ENCODE assay signal across 9 cellular contexts in the genomic region with DNA sequence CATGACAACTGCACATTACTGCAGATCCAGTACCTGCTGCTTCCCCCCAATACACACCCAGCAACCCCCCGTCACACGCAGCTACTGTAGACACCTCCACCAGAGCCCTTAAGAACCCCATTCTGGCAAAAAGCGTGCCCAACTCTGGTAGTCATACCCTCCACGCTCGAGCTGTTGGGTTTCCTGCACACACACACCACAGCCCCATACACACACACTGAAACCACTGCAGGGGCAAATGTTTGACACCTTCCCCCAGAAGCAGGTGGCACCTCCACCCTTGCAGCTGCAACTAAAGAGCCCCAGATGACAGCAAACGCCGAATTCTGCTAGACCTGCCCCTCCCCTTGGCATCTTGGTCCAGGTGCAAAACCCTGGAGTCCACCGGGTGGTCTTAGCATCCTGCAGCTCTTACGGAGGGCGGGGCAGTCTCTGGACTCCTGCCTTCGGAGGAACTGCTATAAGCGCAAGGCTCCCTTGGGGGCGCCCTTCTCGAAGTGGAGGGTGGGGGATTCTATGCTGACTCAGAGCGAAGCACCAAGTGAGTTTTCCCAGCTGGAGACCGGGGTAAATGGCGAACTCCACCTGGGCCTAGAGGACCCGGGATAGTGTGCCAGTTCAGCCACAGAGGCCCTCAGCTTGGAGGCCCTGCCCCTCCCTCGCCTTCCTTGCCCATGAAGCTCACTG. TPM values are rescaled to one million over a fixed set of nuclear protein-coding genes. Genes with fewer than 3 reads are reported as not detected.
A peak's percentile ranks its signal among the peaks of the same experiment; 100 is the strongest.
DNase-seq lines count a peak whose midpoint lies in the region; ATAC-seq, FAIRE-seq and TF ChIP-seq lines count a peak whose summit lies in the region.
"Had no signal": no experiment of that assay in that cellular context is flagged by ENCODE, and none has a peak within 500 bp of the region (broad histone marks: within the 10 kb centered on the region; RNA-seq: fewer than 3 reads in every experiment).

No MANE protein-coding gene starts in this region.

- DNase-seq in DMS79 treated with DMSO at 0.1 percent for 48 hours (lab: John Stamatoyannopoulos, UW) (peak; percentile 35), occipital lobe (lab: John Stamatoyannopoulos, UW) (no peak), NCI-H187 (lab: John Stamatoyannopoulos, UW) (no peak), RCC 7860 (ENCODE audit: low spot score) (no peak)
- DNase-seq in naive thymus-derived CD8-positive, alpha-beta T cell: peak in 2 of 10 donors; percentile 21 to 37
- DNase-seq: kidney glomerular epithelial cell, NCI-H187 treated with DMSO at 0.1 percent for 48 hours had no signal

- FAIRE-seq in RCC 7860 (lab: Jason Lieb, UNC): no peak

- no peak for TF ChIP-seq CTCF in HEK293 (tag by site-specific recombination; IDR thresholded peaks at IDR 0.05)

- no peaks in the 10 kb centered on the region for H3K9me3 ChIP-seq in HEK293 (ENCODE audit: control insufficient read depth, insufficient read depth, low read depth, low read length)

- H3K27me3 Mint-ChIP-seq in activated T-helper 17 cell treated with anti-CD3 and anti-CD28 coated beads, Interleukin-2, amount 50 U/mL, for 72 hours: peaks cover 36% of the 10 kb centered on the region
- H3K27me3 Mint-ChIP-seq in naive thymus-derived CD8-positive, alpha-beta T cell: peaks cover 6 to 60% (median 30%) of the 10 kb centered on the region in 5 donors

- H3K4me1 Mint-ChIP-seq in activated T-helper 17 cell treated with anti-CD3 and anti-CD28 coated beads, Interleukin-2, amount 50 U/mL, for 72 hours: peaks cover 6% of the 10 kb centered on the region
- H3K4me1 Mint-ChIP-seq in naive thymus-derived CD8-positive, alpha-beta T cell: peaks cover 9 to 24% (median 17%) of the 10 kb centered on the region in 4 donors

- peak overlapping the region; percentile 55 for H3K4me3 Mint-ChIP-seq in activated T-helper 17 cell treated with anti-CD3 and anti-CD28 coated beads, Interleukin-2, amount 50 U/mL, for 72 hours
- H3K4me3 Mint-ChIP-seq in naive thymus-derived CD8-positive, alpha-beta T cell: peak overlapping the region in 9 of 10 donors; percentile 54 to 88 (median 73)

- POLR2A ChIA-PET in HEK293 (lab: Yijun Ruan, JAX): interaction anchor here (1.3 kb wide), 1 partner anchor 177 kb away, joined by 6 read pairs; a partner anchor contains a TSS
- POLR2A ChIA-PET in naive thymus-derived CD8-positive, alpha-beta T cell (lab: Charles Lee): no interaction called here

- no peaks in the 10 kb centered on the region for H3K9me3 Mint-ChIP-seq in activated T-helper 17 cell treated with anti-CD3 and anti-CD28 coated beads, Interleukin-2, amount 50 U/mL, for 72 hours
- peaks cover 0 to 4% (median 0%) of the 10 kb centered on the region in 9 donors for H3K9me3 Mint-ChIP-seq in naive thymus-derived CD8-positive, alpha-beta T cell

- ATAC-seq in activated T-helper 17 cell treated with anti-CD3 and anti-CD28 coated beads, Interleukin-2, amount 50 U/mL, for 72 hours (replicated peaks): no peak
- ATAC-seq in naive thymus-derived CD8-positive, alpha-beta T cell: peak in 1 of 2 donors; percentile 32

- no peaks in the 10 kb centered on the region for H3K36me3 ChIP-seq in HEK293 (ENCODE audit: control insufficient read depth in 2 of 2, insufficient read depth in 1 of 2, low read length in 2 of 2)

- CTCF ChIA-PET in HEK293 (lab: Yijun Ruan, JAX): interaction anchor here (0.6 to 1.3 kb wide), 8 partner anchors 11 to 326 kb away, joined by 3 to 6 read pairs (median 3); a partner anchor contains a TSS

- H3K36me3 Mint-ChIP-seq in activated T-helper 17 cell treated with anti-CD3 and anti-CD28 coated beads, Interleukin-2, amount 50 U/mL, for 72 hours (ENCODE audit: low read depth): no peaks in the 10 kb centered on the region
- H3K36me3 Mint-ChIP-seq in naive thymus-derived CD8-positive, alpha-beta T cell: peaks cover 0 to 2% (median 0%) of the 10 kb centered on the region in 3 donors

- no peak overlapping the region for H3K4me3 ChIP-seq in HEK293 (ENCODE audit: low read depth, low read length)

- no peak overlapping the region for H3K27ac ChIP-seq in HEK293 (ENCODE audit: extremely low read depth, low read depth, low read length)

- H3K27ac Mint-ChIP-seq in activated T-helper 17 cell treated with anti-CD3 and anti-CD28 coated beads, Interleukin-2, amount 50 U/mL, for 72 hours: no peak overlapping the region
- peak overlapping the region in 3 of 10 donors; percentile 25 to 90 (median 70) for H3K27ac Mint-ChIP-seq in naive thymus-derived CD8-positive, alpha-beta T cell

- H3K4me1 ChIP-seq in HEK293 (ENCODE audit: control insufficient read depth, insufficient read depth, low read length): peaks cover 3% of the 10 kb centered on the region; the same call in 1 of the 2 replicates

TF ChIP-seq in HEK293, 187 proteins besides CTCF, POLR2A, EP300 and RAD21 (continues in another document):
- TF ChIP-seq, protein P1, sequence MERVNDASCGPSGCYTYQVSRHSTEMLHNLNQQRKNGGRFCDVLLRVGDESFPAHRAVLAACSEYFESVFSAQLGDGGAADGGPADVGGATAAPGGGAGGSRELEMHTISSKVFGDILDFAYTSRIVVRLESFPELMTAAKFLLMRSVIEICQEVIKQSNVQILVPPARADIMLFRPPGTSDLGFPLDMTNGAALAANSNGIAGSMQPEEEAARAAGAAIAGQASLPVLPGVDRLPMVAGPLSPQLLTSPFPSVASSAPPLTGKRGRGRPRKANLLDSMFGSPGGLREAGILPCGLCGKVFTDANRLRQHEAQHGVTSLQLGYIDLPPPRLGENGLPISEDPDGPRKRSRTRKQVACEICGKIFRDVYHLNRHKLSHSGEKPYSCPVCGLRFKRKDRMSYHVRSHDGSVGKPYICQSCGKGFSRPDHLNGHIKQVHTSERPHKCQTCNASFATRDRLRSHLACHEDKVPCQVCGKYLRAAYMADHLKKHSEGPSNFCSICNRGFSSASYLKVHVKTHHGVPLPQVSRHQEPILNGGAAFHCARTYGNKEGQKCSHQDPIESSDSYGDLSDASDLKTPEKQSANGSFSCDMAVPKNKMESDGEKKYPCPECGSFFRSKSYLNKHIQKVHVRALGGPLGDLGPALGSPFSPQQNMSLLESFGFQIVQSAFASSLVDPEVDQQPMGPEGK (tag by site-specific recombination; IDR thresholded peaks at IDR 0.05): peak; percentile 21; the same call in 1 of the 2 replicates
- TF ChIP-seq SCRT2 (tag by site-specific recombination; IDR thresholded peaks at IDR 0.05) (no peak), ZBTB20 (tag by site-specific recombination; IDR thresholded peaks at IDR 0.05) (no peak), GLIS1 (tag by site-specific recombination; IDR thresholded peaks at IDR 0.05) (peak; percentile 24; the same call in 1 of the 2 replicates), ZIC2 (tag by site-specific recombination; IDR thresholded peaks at IDR 0.05) (peak; percentile 86), GLIS2 (tag by site-specific recombination; IDR thresholded peaks at IDR 0.05) (0 out of 2 replicates have a peak, but pooled peaks have one; percentile 9), ZNF341 (tag by site-specific recombination; IDR thresholded peaks at IDR 0.05; ENCODE audit: low read depth) (peak; percentile 37; the same call in 1 of the 2 replicates), SETDB1 (IDR thresholded peaks at IDR 0.05; ENCODE audit: insufficient read length, low read length) (no peak)
- TF ChIP-seq, protein P2, sequence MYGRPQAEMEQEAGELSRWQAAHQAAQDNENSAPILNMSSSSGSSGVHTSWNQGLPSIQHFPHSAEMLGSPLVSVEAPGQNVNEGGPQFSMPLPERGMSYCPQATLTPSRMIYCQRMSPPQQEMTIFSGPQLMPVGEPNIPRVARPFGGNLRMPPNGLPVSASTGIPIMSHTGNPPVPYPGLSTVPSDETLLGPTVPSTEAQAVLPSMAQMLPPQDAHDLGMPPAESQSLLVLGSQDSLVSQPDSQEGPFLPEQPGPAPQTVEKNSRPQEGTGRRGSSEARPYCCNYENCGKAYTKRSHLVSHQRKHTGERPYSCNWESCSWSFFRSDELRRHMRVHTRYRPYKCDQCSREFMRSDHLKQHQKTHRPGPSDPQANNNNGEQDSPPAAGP (tag by site-specific recombination; IDR thresholded peaks at IDR 0.05): no peak
- TF ChIP-seq, protein P3, sequence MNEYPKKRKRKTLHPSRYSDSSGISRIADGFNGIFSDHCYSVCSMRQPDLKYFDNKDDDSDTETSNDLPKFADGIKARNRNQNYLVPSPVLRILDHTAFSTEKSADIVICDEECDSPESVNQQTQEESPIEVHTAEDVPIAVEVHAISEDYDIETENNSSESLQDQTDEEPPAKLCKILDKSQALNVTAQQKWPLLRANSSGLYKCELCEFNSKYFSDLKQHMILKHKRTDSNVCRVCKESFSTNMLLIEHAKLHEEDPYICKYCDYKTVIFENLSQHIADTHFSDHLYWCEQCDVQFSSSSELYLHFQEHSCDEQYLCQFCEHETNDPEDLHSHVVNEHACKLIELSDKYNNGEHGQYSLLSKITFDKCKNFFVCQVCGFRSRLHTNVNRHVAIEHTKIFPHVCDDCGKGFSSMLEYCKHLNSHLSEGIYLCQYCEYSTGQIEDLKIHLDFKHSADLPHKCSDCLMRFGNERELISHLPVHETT (tag by site-specific recombination; IDR thresholded peaks at IDR 0.05): no peak
- TF ChIP-seq, protein P4, sequence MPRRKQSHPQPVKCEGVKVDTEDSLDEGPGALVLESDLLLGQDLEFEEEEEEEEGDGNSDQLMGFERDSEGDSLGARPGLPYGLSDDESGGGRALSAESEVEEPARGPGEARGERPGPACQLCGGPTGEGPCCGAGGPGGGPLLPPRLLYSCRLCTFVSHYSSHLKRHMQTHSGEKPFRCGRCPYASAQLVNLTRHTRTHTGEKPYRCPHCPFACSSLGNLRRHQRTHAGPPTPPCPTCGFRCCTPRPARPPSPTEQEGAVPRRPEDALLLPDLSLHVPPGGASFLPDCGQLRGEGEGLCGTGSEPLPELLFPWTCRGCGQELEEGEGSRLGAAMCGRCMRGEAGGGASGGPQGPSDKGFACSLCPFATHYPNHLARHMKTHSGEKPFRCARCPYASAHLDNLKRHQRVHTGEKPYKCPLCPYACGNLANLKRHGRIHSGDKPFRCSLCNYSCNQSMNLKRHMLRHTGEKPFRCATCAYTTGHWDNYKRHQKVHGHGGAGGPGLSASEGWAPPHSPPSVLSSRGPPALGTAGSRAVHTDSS (tag by site-specific recombination; IDR thresholded peaks at IDR 0.05): no peak
- TF ChIP-seq, protein P5, sequence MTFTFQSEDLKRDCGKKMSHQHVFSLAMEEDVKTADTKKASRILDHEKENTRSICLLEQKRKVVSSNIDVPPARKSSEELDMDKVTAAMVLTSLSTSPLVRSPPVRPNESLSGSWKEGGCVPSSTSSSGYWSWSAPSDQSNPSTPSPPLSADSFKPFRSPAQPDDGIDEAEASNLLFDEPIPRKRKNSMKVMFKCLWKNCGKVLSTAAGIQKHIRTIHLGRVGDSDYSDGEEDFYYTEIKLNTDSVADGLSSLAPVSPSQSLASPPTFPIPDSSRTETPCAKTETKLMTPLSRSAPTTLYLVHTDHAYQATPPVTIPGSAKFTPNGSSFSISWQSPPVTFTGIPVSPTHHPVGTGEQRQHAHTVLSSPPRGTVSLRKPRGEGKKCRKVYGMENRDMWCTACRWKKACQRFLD (tag by site-specific recombination; IDR thresholded peaks at IDR 0.05): no peak

RNA-seq across cellular contexts. Expression of a gene that starts 1.5 kb away (rescaled TPM):
- total RNA-seq in activated T-helper 17 cell treated with anti-CD3 and anti-CD28 coated beads, Interleukin-2, amount 50 U/mL, for 72 hours: not detected
- under 1 TPM; 0.11 to 0.13 TPM for total RNA-seq in naive thymus-derived CD8-positive, alpha-beta T cell
- under 1 TPM in 1 of 3 donors, not detected in 2; 0.10 TPM for polyA plus RNA-seq in naive thymus-derived CD8-positive, alpha-beta T cell
- 1.7 TPM for total RNA-seq in occipital lobe
